ENCODE assay signal across 9 cellular contexts in the genomic region with DNA sequence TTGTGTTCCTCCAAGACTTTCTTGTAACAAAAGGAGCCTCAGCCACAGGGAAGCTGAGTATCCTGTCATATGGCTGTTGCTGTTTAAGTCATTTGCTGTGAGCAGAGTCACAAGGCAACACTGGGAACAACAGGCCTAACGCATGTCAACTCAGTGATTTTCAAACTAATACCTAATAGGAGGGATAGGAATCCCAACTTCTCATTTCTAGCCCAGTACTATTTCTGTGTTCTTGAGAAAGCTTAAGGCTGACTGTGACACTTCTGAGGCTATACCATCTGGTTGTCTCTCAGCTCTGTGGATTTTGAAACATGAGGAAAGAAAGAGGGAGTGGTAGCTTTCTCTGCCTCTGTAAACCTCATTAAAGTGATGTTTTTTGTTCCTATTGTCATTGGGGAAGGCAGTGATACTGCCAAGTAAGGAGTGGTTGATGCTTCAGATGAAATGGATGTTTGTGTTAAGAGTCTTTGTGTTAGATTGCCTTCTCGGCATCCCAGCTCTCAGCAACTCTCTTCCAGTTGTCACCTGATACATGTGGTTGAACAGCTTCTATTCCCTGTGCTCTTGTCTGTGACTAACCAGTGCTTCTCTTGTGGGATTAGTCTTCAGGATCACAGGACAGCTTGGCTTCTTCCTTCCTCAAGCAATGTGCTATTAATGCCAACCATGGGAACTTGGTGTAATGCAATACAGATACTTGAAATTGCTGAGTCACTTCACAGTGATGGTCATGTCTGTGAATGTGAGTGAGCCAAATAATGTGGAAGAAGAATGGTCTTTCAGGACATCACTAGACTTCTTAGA.
A peak's percentile ranks its signal among the peaks of the same experiment; 100 is the strongest.
DNase-seq lines count a peak whose midpoint lies in the region; ATAC-seq and TF ChIP-seq lines count a peak whose summit lies in the region.
"Had no signal": no experiment of that assay in that cellular context is flagged by ENCODE, and none has a peak within 500 bp of the region (broad histone marks: within the 10 kb centered on the region; RNA-seq: fewer than 3 reads in every experiment).

No MANE protein-coding gene starts in this region.

- no peaks in the 10 kb centered on the region for H3K36me3 ChIP-seq in mesendoderm (ENCODE audit: control insufficient read depth, insufficient read depth, low read length)
- H3K36me3 ChIP-seq: HAP-1 had no signal

- no peak overlapping the region for H4K8ac ChIP-seq in mesendoderm (ENCODE audit: low read depth, low read length)

- no peaks in the 10 kb centered on the region for H3K27me3 ChIP-seq in mesendoderm (ENCODE audit: insufficient read depth, low read length, poor library complexity)

- H3K56ac ChIP-seq in mesendoderm (ENCODE audit: low read length): peak overlapping the region; percentile 17

- no peak for TF ChIP-seq CTCF in cardiac fibroblast (IDR thresholded peaks at IDR 0.05; ENCODE audit: low read depth, low read length)

- no peak overlapping the region for H3K9ac ChIP-seq in mesendoderm (ENCODE audit: low read length)

- no peak overlapping the region for H3K18ac ChIP-seq in mesendoderm (ENCODE audit: low read length)

- no peak overlapping the region for H3K23ac ChIP-seq in mesendoderm (ENCODE audit: low read length)

- H4K5ac ChIP-seq in mesendoderm (ENCODE audit: low read length): no peak overlapping the region

- WGBS in mesendoderm (ENCODE audit: extremely low coverage, insufficient coverage, low lambda C conversion rate): no CpG with 5 or more reads among the region's 2 CpGs

- peak overlapping the region; percentile 20 for H3K4ac ChIP-seq in mesendoderm (ENCODE audit: low read depth, low read length)

- no peak overlapping the region for H2AK5ac ChIP-seq in mesendoderm (ENCODE audit: low read length)

- H2BK120ac ChIP-seq in mesendoderm (ENCODE audit: low read depth, low read length): no peak overlapping the region

- H3K79me2 ChIP-seq in mesendoderm (ENCODE audit: control insufficient read depth, insufficient read depth, low read length): no peaks in the 10 kb centered on the region

- no peaks in the 10 kb centered on the region for H3K79me1 ChIP-seq in mesendoderm (ENCODE audit: low read length)

- H3K27ac ChIP-seq in mesendoderm (ENCODE audit: low read depth, low read length): no peak overlapping the region

- DNase-seq in DMS 273 treated with DMSO at 0.1 percent for 48 hours (lab: John Stamatoyannopoulos, UW) (peak; percentile 20), NCI-H2107 treated with DMSO at 0.1 percent for 48 hours (lab: John Stamatoyannopoulos, UW; ENCODE audit: unreplicated experiment) (peak; percentile 93), cardiac fibroblast (ENCODE audit: low read depth in 2 of 2) (peak; percentile 77 to 92), mesendoderm (peak; percentile 33), NK-92 (lab: John Stamatoyannopoulos, UW; ENCODE audit: unreplicated experiment) (no peak)
- no peak for DNase-seq in activated naive CD4-positive, alpha-beta T cell treated with anti-CD3 and anti-CD28 coated beads, Interleukin-2, amount 50 U/mL, for 16 hours

- H3K4me1 ChIP-seq in mesendoderm (ENCODE audit: control insufficient read depth, low read depth, low read length): no peaks in the 10 kb centered on the region

- H3K4me3 ChIP-seq in cardiac fibroblast (replicated peaks in 1 of 2; ENCODE audit: low read depth in 2 of 2, low read length in 2 of 2) (no peak overlapping the region), mesendoderm (ENCODE audit: low read length) (no peak overlapping the region)
- H3K4me3 ChIP-seq: HAP-1 had no signal

- no peak overlapping the region for H3K4me2 ChIP-seq in mesendoderm (ENCODE audit: low read length)

- no peak overlapping the region for H2BK15ac ChIP-seq in mesendoderm (replicated peaks; ENCODE audit: low read depth)

- ATAC-seq in GM18909 (IDR thresholded peaks at IDR 0.05; ENCODE audit: poor library complexity, unreplicated experiment) (no peak), HG03159 (IDR thresholded peaks at IDR 0.05; ENCODE audit: unreplicated experiment) (no peak)

- H2BK5ac ChIP-seq in mesendoderm (ENCODE audit: low read length): no peak overlapping the region

Comparison
In these comparisons a context has a peak if more than half of its experiments do, and no peak if none do; other contexts are left out.
1. DNase-seq: peak in DMS 273 treated with DMSO at 0.1 percent for 48 hours (single experiment), NCI-H2107 treated with DMSO at 0.1 percent for 48 hours (single experiment), cardiac fibroblast (2 of 2) and mesendoderm (single experiment); none in activated naive CD4-positive, alpha-beta T cell treated with anti-CD3 and anti-CD28 coated beads, Interleukin-2, amount 50 U/mL, for 16 hours (single experiment) and NK-92 (single experiment).